Comparison of ENCODE assay signal across 8 cellular contexts in the genomic region with DNA sequence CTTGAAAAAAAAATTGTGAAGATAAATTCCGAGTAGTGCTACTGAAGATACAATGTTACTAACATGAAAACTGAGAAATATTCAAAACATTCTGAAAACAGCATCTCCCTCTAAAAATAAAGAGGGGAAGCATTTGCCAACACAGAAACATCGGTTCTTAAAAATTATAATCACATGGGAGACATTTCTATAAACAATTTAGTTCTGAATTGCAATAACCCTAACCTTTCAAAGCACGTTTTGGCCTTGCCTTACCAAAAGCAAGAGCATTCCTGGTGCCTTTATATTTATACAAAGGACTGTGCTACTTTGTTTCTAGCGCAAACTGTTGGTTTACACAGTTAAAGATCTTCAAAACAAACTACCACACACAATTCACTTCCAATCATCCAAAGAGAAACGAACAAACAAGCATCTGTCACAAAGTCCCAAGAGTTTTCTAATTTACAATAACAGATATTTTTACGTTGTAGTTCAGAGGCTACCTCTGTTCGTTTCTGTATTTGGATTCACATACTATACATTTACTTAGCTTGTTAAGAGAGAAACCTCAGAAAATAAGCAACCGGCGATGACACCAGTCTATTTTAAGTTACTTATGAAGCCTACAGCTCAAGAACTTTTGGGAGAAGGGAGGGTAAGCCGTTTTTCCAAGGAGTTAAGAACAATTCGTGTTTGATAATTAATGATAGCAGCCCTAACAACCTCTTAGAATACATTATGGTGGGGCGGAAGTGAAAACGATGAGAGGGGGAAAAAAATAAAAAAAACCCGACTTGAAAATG. TPM values are rescaled to one million over a fixed set of nuclear protein-coding genes. Genes with fewer than 3 reads are reported as not detected.
A peak's percentile ranks its signal among the peaks of the same experiment; 100 is the strongest.
DNase-seq lines count a peak whose midpoint lies in the region; ATAC-seq lines count a peak whose summit lies in the region.

No MANE protein-coding gene starts in this region.

- H3K4me1 Mint-ChIP-seq in T-helper 1 cell treated with Interleukin-12 subunit alpha and Interleukin-12 subunit beta and Interleukin-4 antibody, amounts not matched to agents 30 μg/mL and 1 μg/mL, for 36 hours (ENCODE audit: low read depth): peaks cover 36% of the 10 kb centered on the region

- peak overlapping the region; percentile 99 for H3K27ac Mint-ChIP-seq in T-helper 1 cell treated with Interleukin-12 subunit alpha and Interleukin-12 subunit beta and Interleukin-4 antibody, amounts not matched to agents 30 μg/mL and 1 μg/mL, for 36 hours
- H3K27ac Mint-ChIP-seq in activated naive CD4-positive, alpha-beta T cell treated with anti-CD3 and anti-CD28 coated beads, Interleukin-2, amount 50 U/mL, for 72 hours: peak overlapping the region; percentile 98

- H3K4me3 Mint-ChIP-seq in T-helper 1 cell treated with Interleukin-12 subunit alpha and Interleukin-12 subunit beta and Interleukin-4 antibody, amounts not matched to agents 30 μg/mL and 1 μg/mL, for 36 hours: peak overlapping the region; percentile 96

- peaks cover 11% of the 10 kb centered on the region for H3K36me3 Mint-ChIP-seq in T-helper 1 cell treated with Interleukin-12 subunit alpha and Interleukin-12 subunit beta and Interleukin-4 antibody, amounts not matched to agents 30 μg/mL and 1 μg/mL, for 36 hours (ENCODE audit: low read depth)
- peaks cover 5 to 10% of the 10 kb centered on the region in 2 donors for H3K36me3 Mint-ChIP-seq in activated naive CD4-positive, alpha-beta T cell treated with anti-CD3 and anti-CD28 coated beads, Interleukin-2, amount 50 U/mL, for 72 hours

- peaks cover 17% of the 10 kb centered on the region for H3K27me3 Mint-ChIP-seq in T-helper 1 cell treated with Interleukin-12 subunit alpha and Interleukin-12 subunit beta and Interleukin-4 antibody, amounts not matched to agents 30 μg/mL and 1 μg/mL, for 36 hours (ENCODE audit: low read depth)

- DNase-seq in T-helper 1 cell (no peak), inferior parietal cortex (ENCODE audit: extremely low spot score) (peak; percentile 43), superior temporal gyrus (ENCODE audit: extremely low spot score) (peak; percentile 62), occipital lobe (lab: John Stamatoyannopoulos, UW) (no peak)
- DNase-seq in activated naive CD4-positive, alpha-beta T cell treated with anti-CD3 and anti-CD28 coated beads, Interleukin-2, amount 50 U/mL, for 72 hours (ENCODE audit: low spot score in 2 of 2): no peak

- no peaks in the 10 kb centered on the region for H3K9me3 Mint-ChIP-seq in T-helper 1 cell treated with Interleukin-12 subunit alpha and Interleukin-12 subunit beta and Interleukin-4 antibody, amounts not matched to agents 30 μg/mL and 1 μg/mL, for 36 hours
- no peaks in the 10 kb centered on the region for H3K9me3 Mint-ChIP-seq in activated naive CD4-positive, alpha-beta T cell treated with anti-CD3 and anti-CD28 coated beads, Interleukin-2, amount 50 U/mL, for 72 hours

- no peak for ATAC-seq in activated naive CD4-positive, alpha-beta T cell treated with anti-CD3 and anti-CD28 coated beads, Interleukin-2, amount 50 U/mL, for 72 hours
- ATAC-seq in HG02870 (IDR thresholded peaks at IDR 0.05; ENCODE audit: unreplicated experiment): no peak
- no peak for ATAC-seq in GM21717 (IDR thresholded peaks at IDR 0.05; ENCODE audit: unreplicated experiment)

RNA-seq across cellular contexts. Expression of gene ABI1, which starts 1.3 kb away (rescaled TPM):
- total RNA-seq in activated naive CD4-positive, alpha-beta T cell treated with anti-CD3 and anti-CD28 coated beads, Interleukin-2, amount 50 U/mL, for 72 hours: 10 to 100 TPM; 38.3 to 51.4 TPM
- total RNA-seq in occipital lobe: 65.7 TPM

Comparison
In these comparisons a context has a peak if more than half of its experiments do, and no peak if none do; other contexts are left out.
1. DNase-seq: peak in inferior parietal cortex (single experiment) and superior temporal gyrus (single experiment); none in T-helper 1 cell (0 of 5), activated naive CD4-positive, alpha-beta T cell treated with anti-CD3 and anti-CD28 coated beads, Interleukin-2, amount 50 U/mL, for 72 hours (0 of 2) and occipital lobe (single experiment).